8 cellular contexts compared by ENCODE assay signal in genomic region chr3:151210676-151211381, GRCh38. TPM values are rescaled to one million over a fixed set of nuclear protein-coding genes. Genes with fewer than 3 reads are reported as not detected.
DNase-seq lines count a peak whose midpoint lies in the region; ATAC-seq and TF ChIP-seq lines count a peak whose summit lies in the region.

No MANE protein-coding gene starts in this region.

- intact Hi-C loops in activated T-helper 1 cell treated with anti-CD3 and anti-CD28 coated beads, Interleukin-12 subunit alpha, Interleukin-12 subunit beta, Interleukin-2, Interleukin-4 antibody, amounts not matched to agents 30 ng/mL and 10 ng/mL and 1 ng/mL, durations not matched to agents 14 hours and 24 hours and 36 hours (cut with micrococcal nuclease), result loop anchor here (1.0 kb wide), 1 partner anchor 16 kb away; no protein-coding TSS in a partner anchor
- intact Hi-C loops in posterior vena cava (cut with DNase I), result no loop called here
- intact Hi-C loops in prostate gland (cut with DNase I), result no loop called here

- TF ChIP-seq POLR2A in prostate gland (IDR thresholded peaks at IDR 0.05), result no peak

- H3K4me3 Mint-ChIP-seq in activated T-helper 1 cell treated with anti-CD3 and anti-CD28 coated beads, Interleukin-12 subunit alpha, Interleukin-12 subunit beta, Interleukin-2, Interleukin-4 antibody, amounts not matched to agents 30 ng/mL and 10 ng/mL and 1 ng/mL, durations not matched to agents 14 hours and 24 hours and 36 hours, result peak overlapping the region; percentile 48

- no peaks in the 10 kb centered on the region for H3K36me3 ChIP-seq in prostate gland

- H3K27me3 ChIP-seq in prostate gland (replicated peaks; ENCODE audit: insufficient read depth), result no peaks in the 10 kb centered on the region

- peak; percentile 16 for DNase-seq in activated gamma-delta T cell treated with Interleukin-2 at 50 U/mL for 16 hours
- DNase-seq in activated gamma-delta T cell (lab: John Stamatoyannopoulos, UW), result no peak
- DNase-seq in activated T-helper 1 cell treated with anti-CD3 and anti-CD28 coated beads, Interleukin-12 subunit alpha, Interleukin-12 subunit beta, Interleukin-2, Interleukin-4 antibody, amounts not matched to agents 30 ng/mL and 10 ng/mL and 1 ng/mL, durations not matched to agents 14 hours and 24 hours and 36 hours (ENCODE audit: low spot score), result no peak
- DNase-seq in renal cortical epithelial cell (ENCODE audit: low read depth), result peak; percentile 28
- no peak for DNase-seq in posterior vena cava (ENCODE audit: low spot score)
- no peak for DNase-seq in prostate gland (ENCODE audit: low spot score)

- no peaks in the 10 kb centered on the region for H3K4me1 ChIP-seq in prostate gland (replicated peaks)

- H3K27ac Mint-ChIP-seq in activated T-helper 1 cell treated with anti-CD3 and anti-CD28 coated beads, Interleukin-12 subunit alpha, Interleukin-12 subunit beta, Interleukin-2, Interleukin-4 antibody, amounts not matched to agents 30 ng/mL and 10 ng/mL and 1 ng/mL, durations not matched to agents 14 hours and 24 hours and 36 hours, result peak overlapping the region; percentile 80

- peaks cover 65% of the 10 kb centered on the region for H3K4me1 Mint-ChIP-seq in activated T-helper 1 cell treated with anti-CD3 and anti-CD28 coated beads, Interleukin-12 subunit alpha, Interleukin-12 subunit beta, Interleukin-2, Interleukin-4 antibody, amounts not matched to agents 30 ng/mL and 10 ng/mL and 1 ng/mL, durations not matched to agents 14 hours and 24 hours and 36 hours (ENCODE audit: low read depth)

- H3K27ac ChIP-seq in prostate gland, result no peak overlapping the region

- H3K27me3 Mint-ChIP-seq in activated T-helper 1 cell treated with anti-CD3 and anti-CD28 coated beads, Interleukin-12 subunit alpha, Interleukin-12 subunit beta, Interleukin-2, Interleukin-4 antibody, amounts not matched to agents 30 ng/mL and 10 ng/mL and 1 ng/mL, durations not matched to agents 14 hours and 24 hours and 36 hours (ENCODE audit: insufficient read depth), result no peaks in the 10 kb centered on the region

- no peaks in the 10 kb centered on the region for H3K9me3 ChIP-seq in prostate gland

- 38% methylated on average over 4 of the region's 4 CpGs for WGBS in prostate gland

- H3K36me3 Mint-ChIP-seq in activated T-helper 1 cell treated with anti-CD3 and anti-CD28 coated beads, Interleukin-12 subunit alpha, Interleukin-12 subunit beta, Interleukin-2, Interleukin-4 antibody, amounts not matched to agents 30 ng/mL and 10 ng/mL and 1 ng/mL, durations not matched to agents 14 hours and 24 hours and 36 hours (ENCODE audit: low read depth), result peaks cover 13% of the 10 kb centered on the region

- H3K4me3 ChIP-seq in prostate gland, result no peak overlapping the region

- peaks cover 11% of the 10 kb centered on the region for H3K9me3 Mint-ChIP-seq in activated T-helper 1 cell treated with anti-CD3 and anti-CD28 coated beads, Interleukin-12 subunit alpha, Interleukin-12 subunit beta, Interleukin-2, Interleukin-4 antibody, amounts not matched to agents 30 ng/mL and 10 ng/mL and 1 ng/mL, durations not matched to agents 14 hours and 24 hours and 36 hours

- ATAC-seq in HG03108 (IDR thresholded peaks at IDR 0.05; ENCODE audit: unreplicated experiment) (peak; percentile 85), GM21528 (IDR thresholded peaks at IDR 0.05; ENCODE audit: low FRiP score, unreplicated experiment) (no peak)

- TF ChIP-seq CTCF in prostate gland (IDR thresholded peaks at IDR 0.05), result no peak

RNA-seq across cellular contexts. Expression of gene GPR171, which starts 7.8 kb away (rescaled TPM):
- 172 and 191 TPM in 2 replicates for total RNA-seq in activated T-helper 1 cell treated with anti-CD3 and anti-CD28 coated beads, Interleukin-12 subunit alpha, Interleukin-12 subunit beta, Interleukin-2, Interleukin-4 antibody, amounts not matched to agents 30 ng/mL and 10 ng/mL and 1 ng/mL, durations not matched to agents 14 hours and 24 hours and 36 hours
- total RNA-seq in renal cortical epithelial cell (not detected in 2 replicates), posterior vena cava (1 to 10 TPM in 1 of 2 donors, under 1 TPM in 1; 0.83 to 1.4 TPM), prostate gland (under 1 TPM; 0.18 to 0.85 TPM)

Comparison
In these comparisons a context has a peak if more than half of its experiments do, and no peak if none do; other contexts are left out.
1. DNase-seq: peak in activated gamma-delta T cell treated with Interleukin-2 at 50 U/mL for 16 hours (single experiment) and renal cortical epithelial cell (single experiment); none in activated gamma-delta T cell (single experiment), activated T-helper 1 cell treated with anti-CD3 and anti-CD28 coated beads, Interleukin-12 subunit alpha, Interleukin-12 subunit beta, Interleukin-2, Interleukin-4 antibody, amounts not matched to agents 30 ng/mL and 10 ng/mL and 1 ng/mL, durations not matched to agents 14 hours and 24 hours and 36 hours (single experiment), posterior vena cava (single experiment) and prostate gland (single experiment).
2. RNA of gene GPR171, which starts 7.8 kb away (total RNA-seq): 172 to 191 TPM in activated T-helper 1 cell treated with anti-CD3 and anti-CD28 coated beads, Interleukin-12 subunit alpha, Interleukin-12 subunit beta, Interleukin-2, Interleukin-4 antibody, amounts not matched to agents 30 ng/mL and 10 ng/mL and 1 ng/mL, durations not matched to agents 14 hours and 24 hours and 36 hours; 0.83 to 1.4 TPM in posterior vena cava, 0.18 to 0.85 TPM in prostate gland and not detected in renal cortical epithelial cell; every median in the first group is over 10 times any median in the second.